27 cellular contexts compared by ENCODE assay signal in the genomic region with DNA sequence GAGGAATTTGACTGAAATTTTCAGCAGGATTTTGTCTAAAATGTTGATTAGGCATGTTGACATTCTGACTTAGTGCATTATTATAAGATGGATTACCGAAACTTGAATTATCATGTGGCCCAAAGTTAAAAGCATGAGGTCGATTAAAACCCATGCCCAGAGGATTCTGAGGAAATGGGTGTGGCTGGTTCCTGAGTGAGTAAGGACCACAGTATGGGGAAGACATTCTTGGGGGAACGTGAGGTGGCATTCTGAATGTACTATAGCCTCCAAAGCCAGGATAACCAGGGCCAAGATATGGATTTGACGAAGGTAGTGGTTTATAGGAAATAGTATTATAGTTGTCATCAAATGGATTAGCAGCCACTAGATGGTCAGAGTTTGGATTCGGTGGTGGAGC. TPM values are rescaled to one million over a fixed set of nuclear protein-coding genes. Genes with fewer than 3 reads are reported as not detected.
A peak's percentile ranks its signal among the peaks of the same experiment; 100 is the strongest.
DNase-seq lines count a peak whose midpoint lies in the region; ATAC-seq and TF ChIP-seq lines count a peak whose summit lies in the region.
"Had no signal": no experiment of that assay in that cellular context is flagged by ENCODE, and none has a peak within 500 bp of the region (broad histone marks: within the 10 kb centered on the region; RNA-seq: fewer than 3 reads in every experiment).

No MANE protein-coding gene starts in this region.

- WGBS in stomach, 5 donors, result 73 to 81% (median 80%) methylated on average over 5 of the region's 5 CpGs

- no peak for TF ChIP-seq EP300 in stomach (IDR thresholded peaks at IDR 0.05)

- TF ChIP-seq POLR2A in stomach (IDR thresholded peaks at IDR 0.05), result no peak

- no peak overlapping the region for H3K27ac ChIP-seq in stomach
- H3K27ac ChIP-seq: colonic mucosa, sigmoid colon had no signal

- no peaks in the 10 kb centered on the region for H3K27me3 ChIP-seq in stomach
- H3K27me3 ChIP-seq: colonic mucosa, sigmoid colon had no signal

- H3K4me1 ChIP-seq in stomach, result no peaks in the 10 kb centered on the region
- H3K4me1 ChIP-seq: colonic mucosa, sigmoid colon had no signal

- no peak overlapping the region for H3K4me3 ChIP-seq in fibroblast of mammary gland (ENCODE audit: control insufficient read depth, low read depth, low read length)
- no peak overlapping the region for H3K4me3 ChIP-seq in stomach
- H3K4me3 ChIP-seq: colonic mucosa, GM12878, K562, lung, sigmoid colon had no signal

- DNase-seq in A172 (ENCODE audit: low spot score) (peak; percentile 59), HCEC 1CT (peak; percentile 50), RPMI7951 (ENCODE audit: low read depth) (peak; percentile 42), fibroblast of mammary gland (ENCODE audit: low read depth) (peak; percentile 37), stomach (no peak), G401 (ENCODE audit: low spot score) (no peak)
- DNase-seq in stimulated activated CD4-positive, alpha-beta T cell treated with anti-CD3 and anti-CD28 coated beads, Interleukin-2, amount 100 ng/mL, for 24 hours, result no peak
- DNase-seq: activated CD4-positive, alpha-beta T cell treated with anti-CD3 and anti-CD28 coated beads for 4 hours; activated CD8-positive, alpha-beta memory T cell treated with anti-CD3 and anti-CD28 coated beads for 24 hours; activated gamma-delta T cell treated with Interleukin-2 at 50 U/mL for 16 hours; activated T-cell treated with anti-CD3 and anti-CD28 coated beads, Interleukin-2, amount 50 U/mL, for 1 hour; colonic mucosa; effector memory CD8-positive, alpha-beta T cell; H9; kidney glomerular epithelial cell; NCI-H1694; NCI-H2171; NCI-H526; posterior cingulate gyrus; sigmoid colon; SK-N-SH; T-helper 2 cell had no signal

- intact Hi-C loops in stomach (cut with DNase I; ENCODE audit: low total_unique reads), result no loop called here

- no peak for ATAC-seq in GM19463 (IDR thresholded peaks at IDR 0.05; ENCODE audit: unreplicated experiment)
- ATAC-seq: effector memory CD8-positive, alpha-beta T cell; esophagus mucosa; GM12878; K562 had no signal

- H3K9me3 ChIP-seq in stomach, result no peaks in the 10 kb centered on the region
- H3K9me3 ChIP-seq: colonic mucosa, sigmoid colon, SK-N-SH had no signal

- in situ Hi-C loops in G401 (cut with HindIII; ENCODE audit: low sequenced_read_pairs), result no loop called here

- TF ChIP-seq CTCF in fibroblast of mammary gland (conservative IDR thresholded peaks at IDR 0.05; ENCODE audit: control insufficient read depth, insufficient read depth, low read depth, low read length) (no peak), stomach (IDR thresholded peaks at IDR 0.05) (no peak)

- H3K36me3 ChIP-seq in stomach, result peaks cover 0 to 11% (median 4%) of the 10 kb centered on the region in 4 donors
- H3K36me3 ChIP-seq: colonic mucosa had no signal

RNA-seq across cellular contexts. Expression of a gene that starts 38.7 kb away (rescaled TPM):
- 12.7 and 17.1 TPM in 2 replicates for total RNA-seq in A172 (2014; rRNA removed; shearing (Covaris generic))
- 4.3 and 5.2 TPM in 2 replicates for total RNA-seq in RPMI7951 (2014; rRNA removed; shearing (Covaris generic))
- total RNA-seq in stomach, result 1 to 10 TPM in 2 of 5 donors, not detected in 3; 1.3 to 8.9 TPM
- polyA plus RNA-seq in stomach, result 1 to 10 TPM; 1.0 to 1.8 (median 1.2) TPM
- 3.6 and 6.6 TPM in 2 replicates for total RNA-seq in G401 (2014; rRNA removed; shearing (Covaris generic))

RNA-seq across cellular contexts. Expression of a gene that starts 41.4 kb away (rescaled TPM):
- 10.3 and 14.7 TPM in 2 replicates for total RNA-seq in A172 (2014; rRNA removed; shearing (Covaris generic))
- total RNA-seq in RPMI7951 (2014; rRNA removed; shearing (Covaris generic)), result 9.7 and 11.3 TPM in 2 replicates
- 10 to 100 TPM in 2 of 5 donors, 1 to 10 TPM in 2, not detected in 1; 4.1 to 15.2 (median 10.0) TPM for total RNA-seq in stomach
- polyA plus RNA-seq in stomach, result 1 to 10 TPM in 1 of 3 donors, under 1 TPM in 2; 0.61 to 1.5 (median 0.93) TPM
- total RNA-seq in G401 (2014; rRNA removed; shearing (Covaris generic)), result 15.3 and 24.7 TPM in 2 replicates
- total RNA-seq: GM12878 had no signal

Comparison
In these comparisons a context has a peak if more than half of its experiments do, and no peak if none do; other contexts are left out.
1. DNase-seq: peak in A172 (single experiment), HCEC 1CT (single experiment), RPMI7951 (single experiment) and fibroblast of mammary gland (single experiment); none in stimulated activated CD4-positive, alpha-beta T cell treated with anti-CD3 and anti-CD28 coated beads, Interleukin-2, amount 100 ng/mL, for 24 hours (0 of 2), stomach (single experiment) and G401 (single experiment).